24 cellular contexts compared by ENCODE assay signal in genomic region chr2:48072556-48072955, GRCh38.
DNase-seq lines count a peak whose midpoint lies in the region; ATAC-seq, FAIRE-seq and TF ChIP-seq lines count a peak whose summit lies in the region.
"Had no signal": no experiment of that assay in that cellular context is flagged by ENCODE, and none has a peak within 500 bp of the region (broad histone marks: within the 10 kb centered on the region; RNA-seq: fewer than 3 reads in every experiment).

No MANE protein-coding gene starts in this region.

- intact Hi-C loops in HepG2 (cut with micrococcal nuclease; ENCODE audit: unreplicated experiment) (no loop called here), right lobe of liver (cut with DNase I) (no loop called here), K562 (cut with micrococcal nuclease) (no loop called here)

- H3K9ac ChIP-seq in HepG2 (ENCODE audit: insufficient read depth, low read depth, low read length) (no peak overlapping the region), K562 (ENCODE audit: insufficient read depth in 1 of 2, low read depth in 2 of 2, low read length in 2 of 2) (no peak overlapping the region)
- H3K9ac ChIP-seq: BLaER1 treated with 17β-estradiol and CSF1 and Interleukin-3, amounts not matched to agents 10 nM and 100 nM had no signal

- in situ Hi-C loops in HepG2 (cut with HindIII; ENCODE audit: extremely low pct_ligation_motif_present, low pct_unique_long_range_greater_than_20kb) (no loop called here), K562 (cut with MboI) (no loop called here)

- peaks cover 5% of the 10 kb centered on the region for H3K27me3 Mint-ChIP-seq in glutamatergic neuron (ENCODE audit: unreplicated experiment)
- H3K27me3 Mint-ChIP-seq in T-helper 17 cell: peaks cover 28% of the 10 kb centered on the region

- no peaks in the 10 kb centered on the region for H3K36me3 ChIP-seq in HepG2 (replicated peaks in 1 of 2; ENCODE audit: control insufficient read depth in 1 of 2, insufficient read depth in 2 of 2, low read length in 2 of 2)
- H3K36me3 ChIP-seq in right lobe of liver: no peaks in the 10 kb centered on the region
- no peaks in the 10 kb centered on the region for H3K36me3 ChIP-seq in K562 (ENCODE audit: control insufficient read depth, insufficient read depth, low read length)
- H3K36me3 ChIP-seq: BLaER1 treated with 17β-estradiol and CSF1 and Interleukin-3, amounts not matched to agents 10 nM and 100 nM had no signal

- H3K4me3 Mint-ChIP-seq in glutamatergic neuron (ENCODE audit: unreplicated experiment): peak overlapping the region; percentile 13
- no peak overlapping the region for H3K4me3 Mint-ChIP-seq in T-helper 17 cell
- H3K4me3 Mint-ChIP-seq: B cell; CD4-positive, alpha-beta T cell; CD8-positive, alpha-beta T cell had no signal

- BruUV-seq in HepG2 (replicated peaks; lab: Mats Ljungman, UMichigan) (no TSS peak), K562 (replicated peaks; lab: Mats Ljungman, UMichigan) (no TSS peak)

- H3K27ac Mint-ChIP-seq in glutamatergic neuron (ENCODE audit: unreplicated experiment): peak overlapping the region; percentile 26
- no peak overlapping the region for H3K27ac Mint-ChIP-seq in T-helper 17 cell
- H3K27ac Mint-ChIP-seq: B cell; CD4-positive, alpha-beta T cell; CD8-positive, alpha-beta T cell had no signal

- no peak for TF ChIP-seq EP300 in HepG2 (IDR thresholded peaks at IDR 0.05; ENCODE audit: low read depth in 2 of 2, low read length in 2 of 2)
- TF ChIP-seq EP300 in HepG2 (CRISPR knock-in tag; IDR thresholded peaks at IDR 0.05; ENCODE audit: borderline replicate concordance): no peak
- no peak for TF ChIP-seq EP300 in K562 (IDR thresholded peaks at IDR 0.05; ENCODE audit: low read length)

- no peak for TF ChIP-seq POLR2A in HepG2 (IDR thresholded peaks at IDR 0.05; ENCODE audit: insufficient read depth in 1 of 2, low read depth in 2 of 2, low read length in 2 of 2)
- no peak for TF ChIP-seq POLR2A in right lobe of liver (IDR thresholded peaks at IDR 0.05)
- TF ChIP-seq POLR2A in K562 (conservative IDR thresholded peaks at IDR 0.05): no peak

- CTCF ChIA-PET in HepG2 (lab: Yijun Ruan, JAX; ENCODE audit: low intra/inter-chr PET ratio, low total read pairs) (no interaction called here), K562 (lab: Yijun Ruan, JAX; ENCODE audit: low intra/inter-chr PET ratio) (no interaction called here)

- H3K9me1 ChIP-seq in K562 (ENCODE audit: control insufficient read depth, insufficient read depth, low read length): no peaks in the 10 kb centered on the region

- H3K9me3 Mint-ChIP-seq in glutamatergic neuron (ENCODE audit: unreplicated experiment): peaks cover 4% of the 10 kb centered on the region
- H3K9me3 Mint-ChIP-seq: CD4-positive, alpha-beta T cell; CD8-positive, alpha-beta T cell had no signal

- H3K4me2 ChIP-seq in HepG2 (ENCODE audit: low read depth, low read length) (no peak overlapping the region), K562 (ENCODE audit: insufficient read depth, low read length) (no peak overlapping the region)
- H3K4me2 ChIP-seq: A549; BLaER1 treated with 17β-estradiol and CSF1 and Interleukin-3, amounts not matched to agents 10 nM and 100 nM had no signal

- H3K4me1 ChIP-seq in HepG2 (ENCODE audit: insufficient read depth, low read length) (no peaks in the 10 kb centered on the region), right lobe of liver (no peaks in the 10 kb centered on the region), K562 (replicated peaks in 1 of 2; ENCODE audit: control insufficient read depth in 2 of 2, insufficient read depth in 2 of 2, low read length in 2 of 2) (no peaks in the 10 kb centered on the region)
- H3K4me1 ChIP-seq: A549, Caco-2 had no signal

- no peak for DNase-seq in HepG2 (ENCODE audit: low spot score)
- no peak for DNase-seq in right lobe of liver
- peak; percentile 11 for DNase-seq in HT1080 (ENCODE audit: low read depth)
- DNase-seq in K562 (ENCODE audit: extremely low read depth in 1 of 4, low spot score in 3 of 4): no peak
- DNase-seq in glutamatergic neuron: no peak
- DNase-seq in T-helper 17 cell: no peak
- no peak for DNase-seq in mesenteric fat pad (ENCODE audit: low spot score)
- no peak for DNase-seq in stimulated activated CD4-positive, alpha-beta T cell treated with anti-CD3 and anti-CD28 coated beads, Interleukin-12 subunit alpha, Interleukin-12 subunit beta, amount 100 ng/mL, for 4 hours
- DNase-seq: AML-193; Caco-2; Calu3; CD4-positive, alpha-beta T cell; CD8-positive, alpha-beta T cell; DMS79 treated with DMSO at 0.1 percent for 48 hours; GF-D8 had no signal

- H3K9me3 ChIP-seq in HepG2 (ENCODE audit: low read length) (no peaks in the 10 kb centered on the region), right lobe of liver (no peaks in the 10 kb centered on the region), K562 (replicated peaks; ENCODE audit: control insufficient read depth, insufficient read depth, low read depth, low read length) (no peaks in the 10 kb centered on the region), T-helper 17 cell (ENCODE audit: control insufficient read depth, low read length, poor library complexity, severe bottlenecking) (no peaks in the 10 kb centered on the region)
- H3K9me3 ChIP-seq: A549; BLaER1 treated with 17β-estradiol and CSF1 and Interleukin-3, amounts not matched to agents 10 nM and 100 nM; Caco-2 had no signal

- WGBS in HepG2 (ENCODE audit: low lambda C conversion rate): 30% methylated on average over 5 of the region's 5 CpGs
- 67% methylated on average over 5 of the region's 5 CpGs for WGBS in right lobe of liver (ENCODE audit: insufficient coverage, low coverage, low lambda C conversion rate, missing lambda C conversion rate)
- 1% methylated on average over 5 of the region's 5 CpGs for WGBS in K562 (ENCODE audit: insufficient coverage, low coverage, missing lambda C conversion rate)

- peaks cover 0 to 20% of the 10 kb centered on the region in 2 experiments; a peak in 3 of 5 replicates for H3K27me3 ChIP-seq in HepG2 (ENCODE audit: control insufficient read depth in 1 of 2, insufficient read depth in 2 of 2, low read length in 2 of 2)
- no peaks in the 10 kb centered on the region for H3K27me3 ChIP-seq in right lobe of liver
- peaks cover 32 to 49% of the 10 kb centered on the region in 2 experiments for H3K27me3 ChIP-seq in K562 (ENCODE audit: control insufficient read depth in 2 of 2, insufficient read depth in 2 of 2, low read length in 2 of 2)
- H3K27me3 ChIP-seq: BLaER1 treated with 17β-estradiol and CSF1 and Interleukin-3, amounts not matched to agents 10 nM and 100 nM had no signal

- H4K20me1 ChIP-seq in HepG2 (ENCODE audit: insufficient read depth, low read length) (no peaks in the 10 kb centered on the region), K562 (replicated peaks; ENCODE audit: control insufficient read depth, insufficient read depth, low read length) (no peaks in the 10 kb centered on the region)
- H4K20me1 ChIP-seq: BLaER1 treated with 17β-estradiol and CSF1 and Interleukin-3, amounts not matched to agents 10 nM and 100 nM had no signal

- POLR2A ChIA-PET in HepG2 (lab: Yijun Ruan, JAX): no interaction called here
- POLR2A ChIA-PET in K562 (lab: Yijun Ruan, JAX): interaction anchor here (1.5 kb wide), 1 partner anchor 9 kb away, joined by 5 read pairs; no protein-coding TSS in a partner anchor

- TF ChIP-seq CTCF in HepG2 (CRISPR knock-in tag; IDR thresholded peaks at IDR 0.05) (no peak), right lobe of liver (IDR thresholded peaks at IDR 0.05) (no peak), K562 (IDR thresholded peaks at IDR 0.05 in 2 of 3, conservative IDR thresholded peaks at IDR 0.05 in 1 of 3; ENCODE audit: insufficient read depth in 2 of 3, low read depth in 1 of 3, low read length in 3 of 3) (no peak), glutamatergic neuron (IDR thresholded peaks at IDR 0.05; ENCODE audit: partially characterized antibody, unreplicated experiment) (no peak)

- H3K27ac ChIP-seq in HepG2 (ENCODE audit: extremely low read length, insufficient read depth, low read length) (no peak overlapping the region), right lobe of liver (no peak overlapping the region), K562 (ENCODE audit: extremely low read depth, low read depth, low read length) (no peak overlapping the region)
- H3K27ac ChIP-seq: 22Rv1; A549; BLaER1 treated with 17β-estradiol and CSF1 and Interleukin-3, amounts not matched to agents 10 nM and 100 nM; C4-2B had no signal

- no peak overlapping the region for H3K4me3 ChIP-seq in HepG2 (replicated peaks in 1 of 3; ENCODE audit: insufficient read depth in 1 of 3, low read depth in 2 of 3, low read length in 3 of 3)
- no peak overlapping the region for H3K4me3 ChIP-seq in right lobe of liver
- no peak overlapping the region for H3K4me3 ChIP-seq in K562
- H3K4me3 ChIP-seq: A549; BLaER1 treated with 17β-estradiol and CSF1 and Interleukin-3, amounts not matched to agents 10 nM and 100 nM had no signal

- no peak for ATAC-seq in HepG2
- ATAC-seq in right lobe of liver: no peak
- no peak for ATAC-seq in K562
- ATAC-seq in T-helper 17 cell: no peak
- ATAC-seq: A549; CD8-positive, alpha-beta T cell had no signal

- no peak for TF ChIP-seq RAD21 in HepG2 (CRISPR knock-in tag; IDR thresholded peaks at IDR 0.05)
- TF ChIP-seq RAD21 in K562 (CRISPR knock-in tag; conservative IDR thresholded peaks at IDR 0.05 in 1 of 2, IDR thresholded peaks at IDR 0.05 in 1 of 2): no peak

- H2AFZ ChIP-seq in HepG2 (ENCODE audit: low read length): no peak overlapping the region
- no peak overlapping the region for H2AFZ ChIP-seq in K562 (ENCODE audit: low read depth, low read length)

- H3K79me2 ChIP-seq in HepG2 (ENCODE audit: insufficient read depth, low read length) (no peaks in the 10 kb centered on the region), K562 (ENCODE audit: control insufficient read depth, insufficient read depth, low read length) (no peaks in the 10 kb centered on the region)

- H3K4me1 Mint-ChIP-seq in glutamatergic neuron (ENCODE audit: low read depth, unreplicated experiment): peaks cover 24% of the 10 kb centered on the region
- H3K4me1 Mint-ChIP-seq in T-helper 17 cell: no peaks in the 10 kb centered on the region
- H3K4me1 Mint-ChIP-seq: B cell had no signal

- FAIRE-seq in HepG2 (lab: Jason Lieb, UNC) (no peak), K562 (lab: Jason Lieb, UNC) (no peak)
- FAIRE-seq: D721Med, G401.6, GM12891, GM19239 had no signal

- no peaks in the 10 kb centered on the region for H3K36me3 Mint-ChIP-seq in glutamatergic neuron (ENCODE audit: unreplicated experiment)
- H3K36me3 Mint-ChIP-seq in T-helper 17 cell (ENCODE audit: low read depth): no peaks in the 10 kb centered on the region
- H3K36me3 Mint-ChIP-seq: CD8-positive, alpha-beta T cell had no signal

TF ChIP-seq in HepG2, 621 proteins besides CTCF, POLR2A, EP300 and RAD21 (continues in another document):
- peak; percentile 79 for TF ChIP-seq ATF7 (IDR thresholded peaks at IDR 0.05)
- TF ChIP-seq ATF7 (CRISPR knock-in tag; IDR thresholded peaks at IDR 0.05): no peak

TF ChIP-seq in K562, 482 proteins besides CTCF, POLR2A, EP300 and RAD21 (continues in another document):
- no peak for TF ChIP-seq NR3C1 (CRISPR knock-in tag; IDR thresholded peaks at IDR 0.05)
- no peak for TF ChIP-seq GATAD2A (IDR thresholded peaks at IDR 0.05)
